1 cellular context compared by ENCODE assay signal in genomic region chr14:69398053-69398817, GRCh38.
TF ChIP-seq lines count a peak whose summit lies in the region.

ERH (minus strand) TSS chr14:69398299; CDS start chr14:69398233, 66 bp downstream.
SLC39A9 (plus strand) TSS chr14:69398692; CDS start chr14:69399370, 678 bp downstream.

TF ChIP-seq in K562, 482 proteins besides CTCF, POLR2A, EP300 and RAD21 (continued from another document and continues in another):
- TF ChIP-seq ZBTB49 (CRISPR knock-in tag; IDR thresholded peaks at IDR 0.05; ENCODE audit: borderline replicate concordance): no peak
- no peak for TF ChIP-seq CHD1 (IDR thresholded peaks at IDR 0.05; ENCODE audit: low read length)
- TF ChIP-seq BCL6 (CRISPR knock-in tag; IDR thresholded peaks at IDR 0.05): no peak
- no peak for TF ChIP-seq MCM7 (IDR thresholded peaks at IDR 0.05)
- TF ChIP-seq ZNF212 (CRISPR knock-in tag; IDR thresholded peaks at IDR 0.05): 0 out of 2 replicates have a peak, but pooled peaks have one; percentile 3
- peak; percentile 82 for TF ChIP-seq PHF20 (IDR thresholded peaks at IDR 0.05; ENCODE audit: partially characterized antibody)
- TF ChIP-seq GTF2E2 (tag; IDR thresholded peaks at IDR 0.05): peak; percentile 82; the same call in 1 of the 2 replicates
- TF ChIP-seq RB1 (IDR thresholded peaks at IDR 0.05; ENCODE audit: low read depth): no peak
- no peak for TF ChIP-seq ZBTB34 (CRISPR knock-in tag; IDR thresholded peaks at IDR 0.05)
- TF ChIP-seq DDX20 (tag; IDR thresholded peaks at IDR 0.05; ENCODE audit: low read depth): peak; percentile 77
- peak; percentile 97 for TF ChIP-seq GABPB1 (CRISPR knock-in tag; IDR thresholded peaks at IDR 0.05)
- TF ChIP-seq GABPA (tag; conservative IDR thresholded peaks at IDR 0.05; ENCODE audit: low read depth): peak; percentile 98
- TF ChIP-seq JUND (IDR thresholded peaks at IDR 0.05; ENCODE audit: borderline replicate concordance, low read depth, low read length): no peak; the same call in 1 of the 2 replicates
- TF ChIP-seq JUND (tag; IDR thresholded peaks at IDR 0.05; ENCODE audit: borderline replicate concordance, low read depth, low read length): peak; percentile 29; the same call in 1 of the 3 replicates
- TF ChIP-seq CHCHD3 (CRISPR knock-in tag; IDR thresholded peaks at IDR 0.05): no peak
- TF ChIP-seq ZNF239 (CRISPR knock-in tag; IDR thresholded peaks at IDR 0.05): peak; percentile 48
- TF ChIP-seq THAP7 (CRISPR knock-in tag; IDR thresholded peaks at IDR 0.05): no peak
- TF ChIP-seq BRF1 (IDR thresholded peaks at IDR 0.05; ENCODE audit: borderline replicate concordance, extremely low read depth, insufficient read length): no peak
- no peak for TF ChIP-seq STAT5B (CRISPR knock-in tag; IDR thresholded peaks at IDR 0.05)
- no peak for TF ChIP-seq NUFIP1 (IDR thresholded peaks at IDR 0.05; ENCODE audit: partially characterized antibody)
- no peak for TF ChIP-seq NCOA4 (IDR thresholded peaks at IDR 0.05; ENCODE audit: partially characterized antibody)
- TF ChIP-seq ESRRA (IDR thresholded peaks at IDR 0.05; ENCODE audit: borderline replicate concordance, low read depth): peak; percentile 42; the same call in 1 of the 2 replicates
- no peak for TF ChIP-seq HLTF (IDR thresholded peaks at IDR 0.05)
- TF ChIP-seq ZNF347 (CRISPR knock-in tag; IDR thresholded peaks at IDR 0.05; ENCODE audit: low read depth): no peak
- TF ChIP-seq GABPB2 (CRISPR knock-in tag; conservative IDR thresholded peaks at IDR 0.05): no peak
- TF ChIP-seq MITF (IDR thresholded peaks at IDR 0.05): no peak
- TF ChIP-seq C11orf30 (IDR thresholded peaks at IDR 0.05; ENCODE audit: low read depth): peak; percentile 86
- peak in 1 of 2 experiments; percentile 47; a peak in 2 of 4 replicates for TF ChIP-seq HDAC1 (IDR thresholded peaks at IDR 0.05)
- peak; percentile 96 for TF ChIP-seq NR2C2 (CRISPR knock-in tag; IDR thresholded peaks at IDR 0.05)
- TF ChIP-seq NR2C2 (tag; IDR thresholded peaks at IDR 0.05): peak; percentile 100
- no peak for TF ChIP-seq NCOA2 (IDR thresholded peaks at IDR 0.05; ENCODE audit: partially characterized antibody in 2 of 2)
- TF ChIP-seq HMBOX1 (IDR thresholded peaks at IDR 0.05): no peak
- peak; percentile 67; the same call in 1 of the 2 replicates for TF ChIP-seq TFAP4 (CRISPR knock-in tag; IDR thresholded peaks at IDR 0.05; ENCODE audit: borderline replicate concordance)
- TF ChIP-seq LEF1 (IDR thresholded peaks at IDR 0.05): no peak
- no peak for TF ChIP-seq HINFP (tag; conservative IDR thresholded peaks at IDR 0.05; ENCODE audit: low read depth)
- no peak for TF ChIP-seq SAFB (IDR thresholded peaks at IDR 0.05; ENCODE audit: borderline replicate concordance, low read depth, low read length)
- TF ChIP-seq ZBTB11 (CRISPR knock-in tag; IDR thresholded peaks at IDR 0.05): peak in 1 of 3 experiments; percentile 92; a peak in 2 of 6 replicates
- TF ChIP-seq ZNF77 (CRISPR knock-in tag; IDR thresholded peaks at IDR 0.05): no peak
- TF ChIP-seq SRSF1 (IDR thresholded peaks at IDR 0.05; ENCODE audit: low read depth, low read length): no peak
- TF ChIP-seq HDAC2 (IDR thresholded peaks at IDR 0.05): peak; percentile 39; the same call in 1 of the 2 replicates
- no peak for TF ChIP-seq POLR2AphosphoS2 (IDR thresholded peaks at IDR 0.05; ENCODE audit: low read length)
- TF ChIP-seq ZZZ3 (IDR thresholded peaks at IDR 0.05): peak; percentile 91
- TF ChIP-seq MYBL2 (IDR thresholded peaks at IDR 0.05; ENCODE audit: low read depth): peak; percentile 92
- no peak for TF ChIP-seq MYBL2 (CRISPR knock-in tag; IDR thresholded peaks at IDR 0.05; ENCODE audit: borderline replicate concordance)
- TF ChIP-seq ZNF830 (CRISPR knock-in tag; IDR thresholded peaks at IDR 0.05): no peak
- TF ChIP-seq DMBX1 (CRISPR knock-in tag; IDR thresholded peaks at IDR 0.05; ENCODE audit: borderline replicate concordance): peak; percentile 64; the same call in 1 of the 2 replicates
- peak; percentile 39 for TF ChIP-seq RBM25 (IDR thresholded peaks at IDR 0.05; ENCODE audit: low read depth, low read length, severe bottlenecking)
- TF ChIP-seq ILK (tag; IDR thresholded peaks at IDR 0.05; ENCODE audit: borderline replicate concordance, low read depth): no peak
- TF ChIP-seq RHOXF2B (CRISPR knock-in tag; conservative IDR thresholded peaks at IDR 0.05): no peak
- no peak; the same call in 1 of the 2 replicates for TF ChIP-seq AFF4 (CRISPR knock-in tag; IDR thresholded peaks at IDR 0.05)
- no peak for TF ChIP-seq ZNF449 (CRISPR knock-in tag; IDR thresholded peaks at IDR 0.05)
